10 cellular contexts compared by ENCODE assay signal in genomic region chr22:24954114-24954463, GRCh38. TPM values are rescaled to one million over a fixed set of nuclear protein-coding genes. Genes with fewer than 3 reads are reported as not detected.
A peak's percentile ranks its signal among the peaks of the same experiment; 100 is the strongest.
DNase-seq lines count a peak whose midpoint lies in the region; ATAC-seq and TF ChIP-seq lines count a peak whose summit lies in the region.
"Had no signal": no experiment of that assay in that cellular context is flagged by ENCODE, and none has a peak within 500 bp of the region (broad histone marks: within the 10 kb centered on the region; RNA-seq: fewer than 3 reads in every experiment).

No MANE protein-coding gene starts in this region.

- H3K4me1 ChIP-seq in CD4-positive, alpha-beta memory T cell (ENCODE audit: insufficient read depth, low read length), result peaks cover 14% of the 10 kb centered on the region
- H3K4me1 ChIP-seq in Panc1 (ENCODE audit: control insufficient read depth, insufficient read depth, low read length) (peaks cover 12% of the 10 kb centered on the region), neuron (ENCODE audit: insufficient read depth, low read length) (peaks cover 10% of the 10 kb centered on the region)

- H3K27ac ChIP-seq in CD4-positive, alpha-beta memory T cell (ENCODE audit: low read depth, low read length), result no peak overlapping the region
- H3K27ac ChIP-seq in Panc1 (ENCODE audit: low read length), result peak overlapping the region; percentile 92

- ATAC-seq in Panc1 (no peak), GM19023 (IDR thresholded peaks at IDR 0.05; ENCODE audit: unreplicated experiment) (no peak)
- ATAC-seq in activated CD8-positive, alpha-beta memory T cell treated with anti-CD3 and anti-CD28 coated beads, Interleukin-2, amount 10 ng/mL, durations not matched to agents 7 days and 5 days, result no peak

- DNase-seq in CD4-positive, alpha-beta memory T cell, result no peak
- DNase-seq in Panc1 (ENCODE audit: low read depth, low spot score), result no peak
- no peak for DNase-seq in fibroblast of pulmonary artery (ENCODE audit: low read depth)
- no peak for DNase-seq in GM10248 (ENCODE audit: extremely low spot score)
- DNase-seq in activated CD8-positive, alpha-beta memory T cell treated with anti-CD3 and anti-CD28 coated beads, Interleukin-2, amount 10 ng/mL, durations not matched to agents 7 days and 5 days, result no peak
- no peak for DNase-seq in GDM1 (lab: John Stamatoyannopoulos, UW)
- DNase-seq: SIG-M5 had no signal

- peak overlapping the region in 7 of 8 donors; percentile 57 to 77 (median 68) for H3K4me3 Mint-ChIP-seq in CD4-positive, alpha-beta memory T cell
- no peak overlapping the region for H3K4me3 Mint-ChIP-seq in activated CD8-positive, alpha-beta memory T cell treated with anti-CD3 and anti-CD28 coated beads, Interleukin-2, amount 10 ng/mL, durations not matched to agents 7 days and 5 days
- H3K4me3 Mint-ChIP-seq: stimulated activated naive CD8-positive, alpha-beta T cell treated with anti-CD3 and anti-CD28 coated beads, Interleukin-15, Interleukin-2, amounts not matched to agents 100 ng/mL and 50 ng/mL, for 24 hours had no signal

- POLR2A ChIA-PET in CD4-positive, alpha-beta memory T cell (lab: Charles Lee; ENCODE audit: partially characterized antibody), result no interaction called here
- POLR2A ChIA-PET in Panc1 (lab: Charles Lee) (interaction anchor here (0.6 kb wide), 1 partner anchor 39 kb away, joined by 4 read pairs; no protein-coding TSS in a partner anchor), GM10248 (lab: Yijun Ruan, JAX) (no interaction called here)

- no peaks in the 10 kb centered on the region for H3K36me3 ChIP-seq in CD4-positive, alpha-beta memory T cell (ENCODE audit: insufficient read depth, low read length)
- no peaks in the 10 kb centered on the region for H3K36me3 ChIP-seq in Panc1 (ENCODE audit: control insufficient read depth, insufficient read depth, low read length)
- H3K36me3 ChIP-seq in neuron (ENCODE audit: insufficient read depth, low read length), result no peaks in the 10 kb centered on the region

- CTCF ChIA-PET in CD4-positive, alpha-beta memory T cell (lab: Charles Lee; ENCODE audit: partially characterized antibody), result no interaction called here
- CTCF ChIA-PET in Panc1 (lab: Charles Lee) (no interaction called here), GM10248 (lab: Yijun Ruan, JAX) (interaction anchor here (2.0 to 2.1 kb wide), 2 partner anchors 9 to 95 kb away, joined by 5 to 7 read pairs; no protein-coding TSS in a partner anchor)
- CTCF ChIA-PET in activated CD8-positive, alpha-beta memory T cell treated with anti-CD3 and anti-CD28 coated beads, Interleukin-2, amount 10 ng/mL, durations not matched to agents 7 days and 5 days (lab: Charles Lee), result interaction anchor here (0.9 to 10.0 kb wide), 3 partner anchors 15 to 98 kb away, joined by 3 to 190 read pairs (median 7); no protein-coding TSS in a partner anchor

- H3K4me1 Mint-ChIP-seq in CD4-positive, alpha-beta memory T cell, result peaks cover 6 to 34% (median 14%) of the 10 kb centered on the region in 4 donors
- peaks cover 24% of the 10 kb centered on the region for H3K4me1 Mint-ChIP-seq in activated CD8-positive, alpha-beta memory T cell treated with anti-CD3 and anti-CD28 coated beads, Interleukin-2, amount 10 ng/mL, durations not matched to agents 7 days and 5 days

- in situ Hi-C loops in Panc1 (cut with HindIII; ENCODE audit: low pct_unique_long_range_greater_than_20kb, low sequenced_read_pairs), result no loop called here

- no peaks in the 10 kb centered on the region for H3K36me3 Mint-ChIP-seq in CD4-positive, alpha-beta memory T cell
- H3K36me3 Mint-ChIP-seq in activated CD8-positive, alpha-beta memory T cell treated with anti-CD3 and anti-CD28 coated beads, Interleukin-2, amount 10 ng/mL, durations not matched to agents 7 days and 5 days, result no peaks in the 10 kb centered on the region

- peak overlapping the region in 1 of 7 donors; percentile 66 for H3K27ac Mint-ChIP-seq in CD4-positive, alpha-beta memory T cell
- H3K27ac Mint-ChIP-seq in activated CD8-positive, alpha-beta memory T cell treated with anti-CD3 and anti-CD28 coated beads, Interleukin-2, amount 10 ng/mL, durations not matched to agents 7 days and 5 days, result no peak overlapping the region
- H3K27ac Mint-ChIP-seq: stimulated activated naive CD8-positive, alpha-beta T cell treated with anti-CD3 and anti-CD28 coated beads, Interleukin-15, Interleukin-2, amounts not matched to agents 100 ng/mL and 50 ng/mL, for 24 hours had no signal

- TF ChIP-seq CTCF in Panc1 (IDR thresholded peaks at IDR 0.05) (no peak), fibroblast of pulmonary artery (IDR thresholded peaks at IDR 0.05; ENCODE audit: low read length, missing control alignments) (no peak), GM10248 (IDR thresholded peaks at IDR 0.05; ENCODE audit: control extremely low read depth, extremely low read depth, low read depth, missing control alignments) (no peak)

- no peaks in the 10 kb centered on the region for H3K9me3 Mint-ChIP-seq in CD4-positive, alpha-beta memory T cell
- no peaks in the 10 kb centered on the region for H3K9me3 Mint-ChIP-seq in activated CD8-positive, alpha-beta memory T cell treated with anti-CD3 and anti-CD28 coated beads, Interleukin-2, amount 10 ng/mL, durations not matched to agents 7 days and 5 days (ENCODE audit: low read depth)
- H3K9me3 Mint-ChIP-seq: stimulated activated naive CD8-positive, alpha-beta T cell treated with anti-CD3 and anti-CD28 coated beads, Interleukin-15, Interleukin-2, amounts not matched to agents 100 ng/mL and 50 ng/mL, for 24 hours had no signal

- H2AFZ ChIP-seq in neuron (ENCODE audit: low read depth, low read length), result peak overlapping the region; percentile 81

- H3K27me3 ChIP-seq in CD4-positive, alpha-beta memory T cell (ENCODE audit: insufficient read depth, low read length), result peaks cover 10% of the 10 kb centered on the region
- H3K27me3 ChIP-seq in Panc1 (ENCODE audit: control insufficient read depth, insufficient read depth, low read length) (no peaks in the 10 kb centered on the region), neuron (ENCODE audit: insufficient read depth, low read length) (no peaks in the 10 kb centered on the region)

- intact Hi-C loops in CD4-positive, alpha-beta memory T cell (cut with micrococcal nuclease), result no loop called here
- intact Hi-C loops in Panc1 (cut with micrococcal nuclease; ENCODE audit: unreplicated experiment), result loop anchor here (5.0 kb wide), 1 partner anchor 73 kb away; no protein-coding TSS in a partner anchor

- H3K27me3 Mint-ChIP-seq in CD4-positive, alpha-beta memory T cell, result peaks cover 24 to 36% of the 10 kb centered on the region in 2 donors
- H3K27me3 Mint-ChIP-seq in activated CD8-positive, alpha-beta memory T cell treated with anti-CD3 and anti-CD28 coated beads, Interleukin-2, amount 10 ng/mL, durations not matched to agents 7 days and 5 days, result peaks cover 62% of the 10 kb centered on the region

- no peak overlapping the region for H3K4me3 ChIP-seq in CD4-positive, alpha-beta memory T cell (ENCODE audit: low read length in 2 of 2)
- peak overlapping the region; percentile 84 to 86 for H3K4me3 ChIP-seq in Panc1 (ENCODE audit: low read depth in 2 of 2, low read length in 2 of 2)
- peak overlapping the region; percentile 79 for H3K4me3 ChIP-seq in fibroblast of pulmonary artery (replicated peaks; ENCODE audit: low read depth, low read length)
- H3K4me3 ChIP-seq in neuron (ENCODE audit: low read length), result peak overlapping the region; percentile 98

- TSS peak; percentile 77 for BruUV-seq in Panc1 (replicated peaks; lab: Mats Ljungman, UMichigan)

- no peaks in the 10 kb centered on the region for H3K9me3 ChIP-seq in CD4-positive, alpha-beta memory T cell (ENCODE audit: control insufficient read depth in 1 of 2, low read length in 2 of 2)
- H3K9me3 ChIP-seq in Panc1 (ENCODE audit: control insufficient read depth, insufficient read depth, low read depth, low read length), result no peaks in the 10 kb centered on the region
- no peaks in the 10 kb centered on the region for H3K9me3 ChIP-seq in neuron (ENCODE audit: low read length)

RNA-seq across cellular contexts. Expression of gene KIAA1671, which starts 1.6 kb away (rescaled TPM):
- total RNA-seq in CD4-positive, alpha-beta memory T cell, result 10 to 100 TPM in 1 of 2 experiments, 1 to 10 TPM in 1; 9.6 to 10.2 TPM
- polyA plus RNA-seq in CD4-positive, alpha-beta memory T cell, result under 1 TPM; 0.04 to 0.68 TPM
- total RNA-seq in Panc1 (2021; ENCODE audit: unreplicated experiment), result 48.1 TPM
- polyA plus RNA-seq in Panc1 (2012; ENCODE audit: insufficient read length), result 21.9 TPM
- total RNA-seq in activated CD8-positive, alpha-beta memory T cell treated with anti-CD3 and anti-CD28 coated beads, Interleukin-2, amount 10 ng/mL, durations not matched to agents 7 days and 5 days, result 10 to 100 TPM; 11.4 to 20.1 TPM

RNA-seq across cellular contexts. Expression of gene LHFPL7, which starts 7.6 kb away (rescaled TPM):
- total RNA-seq in CD4-positive, alpha-beta memory T cell, result not detected
- polyA plus RNA-seq in CD4-positive, alpha-beta memory T cell, result not detected
- not detected for total RNA-seq in Panc1 (2021; ENCODE audit: unreplicated experiment)
- not detected for polyA plus RNA-seq in Panc1 (2012; ENCODE audit: insufficient read length)
- not detected for total RNA-seq in activated CD8-positive, alpha-beta memory T cell treated with anti-CD3 and anti-CD28 coated beads, Interleukin-2, amount 10 ng/mL, durations not matched to agents 7 days and 5 days

Comparison
In these comparisons a context has a peak if more than half of its experiments do, and no peak if none do; other contexts are left out.
1. H3K4me3 ChIP-seq: peak in Panc1 (2 of 2), fibroblast of pulmonary artery (single experiment) and neuron (single experiment); none in CD4-positive, alpha-beta memory T cell (0 of 2).
2. CTCF ChIA-PET loops: an anchor here in GM10248 (2.0 to 2.1 kb wide) and activated CD8-positive, alpha-beta memory T cell treated with anti-CD3 and anti-CD28 coated beads, Interleukin-2, amount 10 ng/mL, durations not matched to agents 7 days and 5 days (0.9 to 10.0 kb wide); none called in CD4-positive, alpha-beta memory T cell and Panc1.